ENCODE assay signal across 8 cellular contexts in genomic region chr14:51651388-51652167, GRCh38.
DNase-seq lines count a peak whose midpoint lies in the region; ATAC-seq and TF ChIP-seq lines count a peak whose summit lies in the region.

Gene FRMD6 (plus strand): TSS chr14:51651910. CDS start chr14:51689837, 37,927 bp downstream.

- peak within 1 kb of the TSS; percentile 87 for H3K27ac ChIP-seq in ACC112 (ENCODE audit: low read depth, low read length)
- H3K27ac ChIP-seq in layer of hippocampus (ENCODE audit: low read depth, low read length), result peak within 1 kb of the TSS; percentile 92

- H3K4me3 ChIP-seq in ACC112 (ENCODE audit: low read depth, low read length) (peak within 1 kb of the TSS; percentile 98), choroid plexus epithelial cell (ENCODE audit: low read depth, low read length) (peak within 1 kb of the TSS; percentile 91)

- TF ChIP-seq CTCF in choroid plexus epithelial cell (conservative IDR thresholded peaks at IDR 0.05; ENCODE audit: low read depth, low read length), result peak; percentile 58

- peak within 1 kb of the TSS; percentile 31 for H2AFZ ChIP-seq in ACC112 (ENCODE audit: low read length, unreplicated experiment)

- H3K36me3 ChIP-seq in ACC112 (ENCODE audit: insufficient read depth, low read length), result peaks cover 2% of the 10 kb centered on the region; the same call in 1 of the 2 replicates

- ATAC-seq in GM18861 (IDR thresholded peaks at IDR 0.05; ENCODE audit: unreplicated experiment), result peak; percentile 60
- ATAC-seq in HG03097 (IDR thresholded peaks at IDR 0.05; ENCODE audit: low FRiP score, unreplicated experiment), result peak; percentile 66

- DNase-seq in NCI-H2196 treated with DMSO at 0.1 percent for 48 hours (lab: John Stamatoyannopoulos, UW; ENCODE audit: unreplicated experiment), result peak; percentile 50
- peak; percentile 52 to 61 for DNase-seq in activated CD4-positive, alpha-beta T cell treated with anti-CD3 and anti-CD28 coated beads for 24 hours (ENCODE audit: low read depth in 2 of 2)
- DNase-seq in choroid plexus epithelial cell (ENCODE audit: low read depth), result peak; percentile 93
- peak; percentile 52 to 66 (median 58) for DNase-seq in stimulated activated CD4-positive, alpha-beta T cell treated with anti-CD3 and anti-CD28 coated beads, Interleukin-1b, Interleukin-23, amount 100 ng/mL, for 24 hours (ENCODE audit: low read depth in 4 of 4, low spot score in 1 of 4)

- peaks cover 93% of the 10 kb centered on the region for H3K79me2 ChIP-seq in ACC112 (ENCODE audit: control insufficient read depth, insufficient read depth, low read length, unreplicated experiment)

- peaks cover 33% of the 10 kb centered on the region for H3K4me1 ChIP-seq in ACC112 (ENCODE audit: control insufficient read depth, insufficient read depth, low read length, unreplicated experiment)

- H3K27me3 ChIP-seq in ACC112 (ENCODE audit: insufficient read depth, low read length), result no peaks in the 10 kb centered on the region
- no peaks in the 10 kb centered on the region for H3K27me3 ChIP-seq in layer of hippocampus (ENCODE audit: control insufficient read depth, insufficient read depth, low read length)

Comparison
In these comparisons a context has a peak if more than half of its experiments do, and no peak if none do; other contexts are left out.
1. Peak in every context shown above with its lines: DNase-seq, ATAC-seq, H3K4me3 ChIP-seq and H3K27ac ChIP-seq.